Comparison of ENCODE assay signal across 13 cellular contexts in the genomic region with DNA sequence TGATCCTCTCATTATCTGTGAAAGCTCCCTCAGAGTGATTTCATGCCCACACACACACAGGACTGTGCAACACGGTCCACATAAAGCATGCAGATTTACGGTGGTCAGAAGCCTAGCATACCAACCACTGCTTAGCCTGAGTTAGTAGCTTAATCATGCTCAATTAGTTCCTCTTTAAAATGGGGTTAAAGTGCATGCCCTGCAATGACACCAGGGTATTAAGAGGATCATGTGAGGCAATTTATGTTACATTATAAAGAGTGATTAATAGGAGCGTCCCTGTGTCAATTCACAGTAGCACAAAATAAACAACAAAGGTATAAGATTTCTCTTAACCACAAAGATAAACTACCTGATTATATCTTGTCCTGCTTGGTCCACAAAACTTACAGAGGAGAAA.
"Had no signal": no experiment of that assay in that cellular context is flagged by ENCODE, and none has a peak within 500 bp of the region (broad histone marks: within the 10 kb centered on the region; RNA-seq: fewer than 3 reads in every experiment).

No MANE protein-coding gene starts in this region.

- H3K4me3 ChIP-seq: cardiac muscle cell, esophagus squamous epithelium, testis had no signal

- ATAC-seq: activated naive CD8-positive, alpha-beta T cell treated with anti-CD3 and anti-CD28 coated beads, Interleukin-2, amount 50 U/mL, for 24 hours; foreskin keratinocyte; natural killer cell treated with Interleukin-12 subunit alpha and Interleukin-12 subunit beta and Interleukin-15 and Interleukin-18, amount 100 ng/mL, for 72 hours had no signal

- DNase-seq: activated CD4-positive, alpha-beta memory T cell treated with anti-CD3 and anti-CD28 coated beads, Interleukin-2, amount 10 ng/mL, durations not matched to agents 7 days and 5 days; activated CD8-positive, alpha-beta memory T cell treated with anti-CD3 and anti-CD28 coated beads, Interleukin-2, amount 50 U/mL, for 4 hours; activated naive CD4-positive, alpha-beta T cell treated with Interleukin-2 at 50 U/mL for 16 hours; activated naive CD8-positive, alpha-beta T cell treated with anti-CD3 and anti-CD28 coated beads, Interleukin-2, amount 50 U/mL, for 24 hours; esophagus squamous epithelium; foreskin keratinocyte; stimulated activated CD4-positive, alpha-beta T cell treated with anti-CD3 and anti-CD28 coated beads, Interleukin-15, amount 100 ng/mL, for 24 hours; stimulated activated CD4-positive, alpha-beta T cell treated with anti-CD3 and anti-CD28 coated beads, Interleukin-4, amount 100 ng/mL, for 24 hours; stimulated activated naive CD8-positive, alpha-beta T cell treated with anti-CD3 and anti-CD28 coated beads, Interleukin-15, amount 100 ng/mL, for 72 hours; T-helper 9 cell had no signal
